In genomic region chr2:127096718-127097470, GRCh38 we compare ENCODE assay signal across 15 cellular contexts. TPM values are rescaled to one million over a fixed set of nuclear protein-coding genes. Genes with fewer than 3 reads are reported as not detected.
A peak's percentile ranks its signal among the peaks of the same experiment; 100 is the strongest.
DNase-seq lines count a peak whose midpoint lies in the region; ATAC-seq and TF ChIP-seq lines count a peak whose summit lies in the region.
"Had no signal": no experiment of that assay in that cellular context is flagged by ENCODE, and none has a peak within 500 bp of the region (broad histone marks: within the 10 kb centered on the region; RNA-seq: fewer than 3 reads in every experiment).

No MANE protein-coding gene starts in this region.

- H3K27me3 ChIP-seq in colonic mucosa: no peaks in the 10 kb centered on the region
- H3K27me3 ChIP-seq in muscle layer of colon (ENCODE audit: control insufficient read depth in 1 of 2, insufficient read depth in 2 of 2, low read length in 2 of 2): no peaks in the 10 kb centered on the region
- H3K27me3 ChIP-seq in spleen (replicated peaks in 1 of 7): no peaks in the 10 kb centered on the region
- H3K27me3 ChIP-seq: body of pancreas had no signal

- no peak for TF ChIP-seq POLR2A in spleen (IDR thresholded peaks at IDR 0.05)

- H3K4me3 ChIP-seq in colonic mucosa: no peak overlapping the region
- H3K4me3 ChIP-seq in muscle layer of colon (ENCODE audit: low read depth in 1 of 2, low read length in 2 of 2): no peak overlapping the region
- H3K4me3 ChIP-seq in spleen: no peak overlapping the region
- H3K4me3 ChIP-seq: body of pancreas had no signal

- H3K27ac ChIP-seq in RWPE1 (peak overlapping the region; percentile 67; the same call in 1 of the 2 replicates), colonic mucosa (no peak overlapping the region), muscle layer of colon (ENCODE audit: low read depth, low read length) (peak overlapping the region; percentile 39), spleen (no peak overlapping the region)
- H3K27ac ChIP-seq: body of pancreas had no signal

- H3K36me3 ChIP-seq in colonic mucosa (no peaks in the 10 kb centered on the region), muscle layer of colon (ENCODE audit: insufficient read depth, low read length) (no peaks in the 10 kb centered on the region), spleen (no peaks in the 10 kb centered on the region)

- POLR2A ChIA-PET in RWPE1 (lab: Yijun Ruan, JAX; ENCODE audit: low non-redundant PET): no interaction called here

- no peaks in the 10 kb centered on the region for H3K9me3 ChIP-seq in colonic mucosa
- no peaks in the 10 kb centered on the region for H3K9me3 ChIP-seq in muscle layer of colon (ENCODE audit: low read length)
- no peaks in the 10 kb centered on the region for H3K9me3 ChIP-seq in spleen
- H3K9me3 ChIP-seq: body of pancreas had no signal

- CTCF ChIA-PET in RWPE1 (lab: Yijun Ruan, JAX): interaction anchor here (1.0 kb wide), 1 partner anchor 29 kb away, joined by 5 read pairs; no protein-coding TSS in a partner anchor

- intact Hi-C loops in colonic mucosa (cut with DNase I): no loop called here
- intact Hi-C loops in spleen (cut with DNase I; ENCODE audit: low total_unique reads): no loop called here

- TF ChIP-seq CTCF in RWPE1 (conservative IDR thresholded peaks at IDR 0.05; ENCODE audit: low read depth) (no peak), colonic mucosa (IDR thresholded peaks at IDR 0.05) (no peak), spleen (IDR thresholded peaks at IDR 0.05 in 8 of 11, conservative IDR thresholded peaks at IDR 0.05 in 3 of 11) (no peak)

- no peak for DNase-seq in RWPE1 (ENCODE audit: low spot score)
- peak; percentile 46 for DNase-seq in colonic mucosa
- peak; percentile 66 for DNase-seq in spleen
- DNase-seq in EL: no peak
- no peak for DNase-seq in kidney tubule cell (ENCODE audit: low spot score)
- DNase-seq: activated naive CD4-positive, alpha-beta T cell treated with Interleukin-2 at 50 U/mL for 16 hours; body of pancreas; DMS79; effector CD4-positive, alpha-beta T cell; NCI-H1436 treated with DMSO at 0.1 percent for 48 hours; NCI-H345; stimulated activated naive CD8-positive, alpha-beta T cell treated with anti-CD3 and anti-CD28 coated beads, Interleukin-15, amount 100 ng/mL, for 72 hours had no signal

- peak overlapping the region; percentile 25 to 46 for H3K9ac ChIP-seq in colonic mucosa (ENCODE audit: low read depth in 2 of 2, low read length in 2 of 2)
- H3K9ac ChIP-seq in muscle layer of colon (ENCODE audit: low read length): no peak overlapping the region

- ATAC-seq in GM18867 (IDR thresholded peaks at IDR 0.05; ENCODE audit: unreplicated experiment): no peak
- no peak for ATAC-seq in GM18907 (IDR thresholded peaks at IDR 0.05; ENCODE audit: unreplicated experiment)
- ATAC-seq: body of pancreas had no signal

- H3K4me1 ChIP-seq in colonic mucosa (peaks cover 3% of the 10 kb centered on the region), muscle layer of colon (ENCODE audit: insufficient read depth, low read length) (peaks cover 55% of the 10 kb centered on the region), spleen (peaks cover 7 to 78% (median 50%) of the 10 kb centered on the region in 6 donors)

- WGBS in spleen, 5 donors: 79 to 93% (median 89%) methylated on average over 11 to 15 of the region's 15 CpGs

RNA-seq across cellular contexts. Expression of gene BIN1, which starts 10.1 kb away (rescaled TPM):
- total RNA-seq in colonic mucosa (10 to 100 TPM; 38.5 to 60.8 TPM), spleen (100 to 1,000 TPM in 2 of 7 donors, 10 to 100 TPM in 5; 60.0 to 123 (median 68.8) TPM)
- polyA plus RNA-seq in spleen: 100 to 1,000 TPM in 1 of 3 donors, 10 to 100 TPM in 2; 57.2 to 106 (median 71.9) TPM

Comparison
In these comparisons a context has a peak if more than half of its experiments do, and no peak if none do; other contexts are left out.
1. DNase-seq: peak in colonic mucosa (single experiment) and spleen (single experiment); none in RWPE1 (single experiment), EL (single experiment) and kidney tubule cell (single experiment).
2. H3K27ac ChIP-seq: peak in RWPE1 (single experiment) and muscle layer of colon (single experiment); none in colonic mucosa (single experiment) and spleen (0 of 8).